In the genomic region with DNA sequence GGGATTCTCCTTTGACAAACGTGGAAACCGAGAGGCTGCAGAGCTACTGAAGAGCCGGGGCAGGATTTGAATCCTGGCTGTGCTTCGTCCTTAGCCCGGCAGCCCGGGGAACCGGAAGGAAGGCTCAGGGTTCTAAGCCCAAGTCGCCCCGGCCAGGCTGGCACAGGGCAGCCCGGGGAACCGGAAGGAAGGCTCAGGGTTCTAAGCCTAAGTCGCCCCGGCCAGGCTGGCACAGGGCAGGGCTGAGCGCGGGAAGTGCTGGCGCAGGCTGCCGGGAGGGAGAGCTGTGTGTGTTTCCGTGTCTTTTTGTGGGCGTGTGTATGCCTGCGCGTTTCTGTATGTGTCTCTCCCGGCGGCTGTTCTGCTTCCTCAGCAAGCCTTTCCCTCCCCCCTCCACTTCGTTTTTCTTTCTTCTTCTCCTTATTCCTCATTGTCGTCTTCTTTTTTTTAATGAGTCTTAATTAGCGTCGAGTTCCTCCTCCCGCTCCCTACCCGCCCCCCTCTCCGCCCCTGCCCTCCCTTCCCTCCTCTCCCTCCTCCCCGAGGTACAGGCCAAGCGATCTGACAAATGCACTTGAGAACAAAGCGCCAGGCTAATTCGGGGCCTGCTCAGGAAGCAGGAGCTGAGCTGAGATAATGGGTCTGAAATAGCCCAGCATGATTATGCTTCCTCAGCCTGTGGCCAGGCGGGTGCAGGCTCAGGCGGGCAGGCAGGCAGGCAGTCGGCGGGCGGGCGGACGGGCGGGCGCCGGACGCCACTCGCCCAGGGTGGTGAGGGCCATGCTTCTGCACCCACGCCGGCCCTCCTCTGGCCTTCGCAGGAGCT, we compare ENCODE assay signal across 8 cellular contexts.
DNase-seq lines count a peak whose midpoint lies in the region; ATAC-seq and TF ChIP-seq lines count a peak whose summit lies in the region.

No MANE protein-coding gene starts in this region.

- H3K9me3 ChIP-seq in neutrophil: no peaks in the 10 kb centered on the region

- ATAC-seq in GM21737 (IDR thresholded peaks at IDR 0.05; ENCODE audit: unreplicated experiment) (no peak), HG02610 (IDR thresholded peaks at IDR 0.05; ENCODE audit: unreplicated experiment) (no peak)

- H3K4me3 ChIP-seq in neutrophil (ENCODE audit: low read depth in 1 of 2, low read length in 1 of 2): peak overlapping the region; percentile 25 to 40

- no peaks in the 10 kb centered on the region for H3K36me3 ChIP-seq in neutrophil

- H3K27me3 ChIP-seq in neutrophil: no peaks in the 10 kb centered on the region

- DNase-seq in DMS53 (lab: John Stamatoyannopoulos, UW): peak; percentile 85
- peak; percentile 41 for DNase-seq in NCI-H2029 (lab: John Stamatoyannopoulos, UW)
- DNase-seq in activated naive CD4-positive, alpha-beta T cell treated with anti-CD3 and anti-CD28 coated beads, Interleukin-2, amount 50 U/mL, for 16 hours: peak; percentile 11
- peak; percentile 47 for DNase-seq in glomerular endothelial cell (ENCODE audit: extremely low read depth, low read depth, low spot score)
- DNase-seq in NCI-H345 treated with DMSO at 0.1 percent for 48 hours (lab: John Stamatoyannopoulos, UW; ENCODE audit: unreplicated experiment): no peak

- TF ChIP-seq CTCF in neutrophil (IDR thresholded peaks at IDR 0.05): no peak

- no peak overlapping the region for H3K27ac ChIP-seq in neutrophil

- H3K4me1 ChIP-seq in neutrophil (ENCODE audit: control insufficient read depth in 1 of 2, insufficient read depth in 1 of 2, low read depth in 1 of 2, low read length in 1 of 2): peaks cover 6 to 8% of the 10 kb centered on the region in 2 experiments
